In genomic region chr1:150808134-150808533, GRCh38 we compare ENCODE assay signal across 10 cellular contexts. TPM values are rescaled to one million over a fixed set of nuclear protein-coding genes. Genes with fewer than 3 reads are reported as not detected.
A peak's percentile ranks its signal among the peaks of the same experiment; 100 is the strongest.
DNase-seq lines count a peak whose midpoint lies in the region; ATAC-seq, FAIRE-seq and TF ChIP-seq lines count a peak whose summit lies in the region.
"Had no signal": no experiment of that assay in that cellular context is flagged by ENCODE, and none has a peak within 500 bp of the region (broad histone marks: within the 10 kb centered on the region; RNA-seq: fewer than 3 reads in every experiment).

Gene CTSK, minus strand, starts transcription at chr1:150808260. Its CDS starts 1,455 bp downstream, at chr1:150806805.

- H3K14ac ChIP-seq in H1 (ENCODE audit: insufficient read length) = no peak within 1 kb of the TSS

- H3K79me1 ChIP-seq in H1 (ENCODE audit: low read depth, low read length) = no peaks in the 10 kb centered on the region

- no peak within 1 kb of the TSS for H3K23ac ChIP-seq in H1 (ENCODE audit: insufficient read length)

- H3K27ac Mint-ChIP-seq in activated naive CD4-positive, alpha-beta T cell treated with anti-CD3 and anti-CD28 coated beads for 36 hours = no peak within 1 kb of the TSS
- H3K27ac Mint-ChIP-seq: activated CD8-positive, alpha-beta T cell treated with anti-CD3 and anti-CD28 coated beads for 36 hours had no signal

- H2AK5ac ChIP-seq in H1 (ENCODE audit: low read depth, low read length) = no peak within 1 kb of the TSS

- POLR2A ChIA-PET in H1 (lab: Charles Lee; ENCODE audit: partially characterized antibody) = interaction anchor here (0.6 to 2.6 kb wide), 8 partner anchors 9 to 264 kb away, joined by 3 to 8 read pairs (median 4); partner anchors contain the start of genes GOLPH3L and MCL1

- TF ChIP-seq CTCF in H1 (IDR thresholded peaks at IDR 0.05; ENCODE audit: control extremely low read depth in 1 of 3, insufficient read depth in 1 of 3, low read depth in 1 of 3, low read length in 3 of 3) = no peak
- TF ChIP-seq CTCF in upper lobe of right lung (IDR thresholded peaks at IDR 0.05) = no peak

- TF ChIP-seq RAD21 in H1 (IDR thresholded peaks at IDR 0.05 in 1 of 2, conservative IDR thresholded peaks at IDR 0.05 in 1 of 2; ENCODE audit: low read depth in 2 of 2, low read length in 2 of 2) = no peak

- H4K20me1 ChIP-seq in H1 (replicated peaks in 1 of 2; ENCODE audit: control insufficient read depth in 1 of 2, insufficient read depth in 2 of 2, low read length in 2 of 2) = no peaks in the 10 kb centered on the region

- H3K4me3 Mint-ChIP-seq in activated naive CD4-positive, alpha-beta T cell treated with anti-CD3 and anti-CD28 coated beads for 36 hours = peak within 1 kb of the TSS; percentile 3
- H3K4me3 Mint-ChIP-seq: activated CD8-positive, alpha-beta T cell treated with anti-CD3 and anti-CD28 coated beads for 36 hours had no signal

- WGBS in H1 (ENCODE audit: extremely low coverage in 1 of 2, insufficient coverage in 1 of 2, insufficient read length in 1 of 2, insufficient replicate concordance in 2 of 2, low coverage in 1 of 2, low lambda C conversion rate in 2 of 2, missing lambda C conversion rate in 1 of 2), 2 experiments = 83% methylated on average over 7 of the region's 7 CpGs; no CpG with 5 or more reads in 1 of the 2 experiments

- no peak for TF ChIP-seq POLR2A in H1 (IDR thresholded peaks at IDR 0.05; ENCODE audit: control extremely low read depth in 1 of 2, low read depth in 2 of 2, low read length in 2 of 2)

- H3K36me3 ChIP-seq in H1 (ENCODE audit: control insufficient read depth in 2 of 4, insufficient read depth in 4 of 4, low read length in 3 of 4) (peaks cover 7 to 21% (median 8%) of the 10 kb centered on the region in 4 experiments; a peak in 7 of 8 replicates), mucosa of rectum (ENCODE audit: control insufficient read depth in 2 of 2, insufficient read depth in 2 of 2, low read length in 2 of 2) (peaks cover 12% of the 10 kb centered on the region in 2 donors), upper lobe of right lung (peaks cover 36% of the 10 kb centered on the region)

- no peaks in the 10 kb centered on the region for H3K79me2 ChIP-seq in H1 (ENCODE audit: control insufficient read depth in 1 of 2, insufficient read depth in 2 of 2, low read length in 2 of 2)

- H3K56ac ChIP-seq in H1 (replicated peaks; ENCODE audit: insufficient read length, low read depth, low read length) = no peak within 1 kb of the TSS

- CTCF ChIA-PET in activated naive CD4-positive, alpha-beta T cell treated with anti-CD3 and anti-CD28 coated beads for 36 hours (lab: Charles Lee) = interaction anchor here (0.6 kb wide), 1 partner anchor 16 kb away, joined by 3 read pairs; no protein-coding TSS in a partner anchor
- CTCF ChIA-PET in H1 (lab: Charles Lee; ENCODE audit: partially characterized antibody) = interaction anchor here (1.0 to 3.0 kb wide), 7 partner anchors 9 to 271 kb away, joined by 3 to 9 read pairs (median 4); no protein-coding TSS in a partner anchor

- H3K27ac ChIP-seq in H1 (ENCODE audit: low read depth, low read length) (no peak within 1 kb of the TSS), mucosa of rectum (ENCODE audit: low read depth in 2 of 2, low read length in 2 of 2) (peak within 1 kb of the TSS; percentile 13 to 16), upper lobe of right lung (no peak within 1 kb of the TSS)

- DNase-seq in activated naive CD4-positive, alpha-beta T cell treated with anti-CD3 and anti-CD28 coated beads for 36 hours = no peak
- DNase-seq in activated naive CD4-positive, alpha-beta T cell (lab: John Stamatoyannopoulos, UW) = no peak
- DNase-seq in H1 (ENCODE audit: low read depth in 1 of 2, low spot score in 2 of 2) = no peak
- no peak for DNase-seq in upper lobe of right lung
- no peak for DNase-seq in medulla oblongata (ENCODE audit: extremely low spot score)
- DNase-seq in stimulated activated CD4-positive, alpha-beta T cell treated with anti-CD3 and anti-CD28 coated beads, Interleukin-4, amount 100 ng/mL, for 24 hours = no peak
- DNase-seq: activated CD8-positive, alpha-beta T cell treated with anti-CD3 and anti-CD28 coated beads for 36 hours; NCI-H2171 treated with DMSO at 0.1 percent for 48 hours had no signal

- no peaks in the 10 kb centered on the region for H3K27me3 Mint-ChIP-seq in activated naive CD4-positive, alpha-beta T cell treated with anti-CD3 and anti-CD28 coated beads for 36 hours (ENCODE audit: low read depth)
- H3K27me3 Mint-ChIP-seq: activated CD8-positive, alpha-beta T cell treated with anti-CD3 and anti-CD28 coated beads for 36 hours had no signal

- no peak within 1 kb of the TSS for H3K4me3 ChIP-seq in H1 (ENCODE audit: extremely low read depth in 1 of 4, insufficient read depth in 2 of 4, low read depth in 3 of 4, low read length in 4 of 4)
- H3K4me3 ChIP-seq in mucosa of rectum (ENCODE audit: low read length in 2 of 2) = peak within 1 kb of the TSS; percentile 37 to 53
- H3K4me3 ChIP-seq in upper lobe of right lung = peak within 1 kb of the TSS; percentile 39

- H4K91ac ChIP-seq in H1 (replicated peaks; ENCODE audit: insufficient read length, low read length) = no peak within 1 kb of the TSS

- TF ChIP-seq EP300 in H1 (IDR thresholded peaks at IDR 0.05; ENCODE audit: borderline replicate concordance in 1 of 2, low read depth in 2 of 2, low read length in 2 of 2) = no peak

- no peaks in the 10 kb centered on the region; a peak in 1 of 7 replicates for H3K27me3 ChIP-seq in H1 (replicated peaks in 1 of 4; ENCODE audit: control insufficient read depth in 3 of 4, extremely low read depth in 1 of 4, insufficient read depth in 3 of 4, low read length in 3 of 4)
- no peaks in the 10 kb centered on the region for H3K27me3 ChIP-seq in mucosa of rectum (ENCODE audit: control insufficient read depth in 2 of 2, insufficient read depth in 2 of 2, low read length in 2 of 2)
- H3K27me3 ChIP-seq in upper lobe of right lung = no peaks in the 10 kb centered on the region

- H3K4me1 ChIP-seq in H1 (replicated peaks in 1 of 4; ENCODE audit: control insufficient read depth in 3 of 4, insufficient read depth in 4 of 4, low read length in 3 of 4) (peaks cover 0 to 12% (median 6%) of the 10 kb centered on the region in 4 experiments; a peak in 4 of 7 replicates), mucosa of rectum (ENCODE audit: control insufficient read depth in 2 of 2, insufficient read depth in 2 of 2, low read length in 2 of 2) (peaks cover 4 to 27% of the 10 kb centered on the region in 2 donors), upper lobe of right lung (no peaks in the 10 kb centered on the region)

- no peak within 1 kb of the TSS for H2BK20ac ChIP-seq in H1 (ENCODE audit: low read length)

- H4K8ac ChIP-seq in H1 (ENCODE audit: extremely low read depth, insufficient read depth, low read length) = no peak within 1 kb of the TSS

- H3K4me1 Mint-ChIP-seq in activated naive CD4-positive, alpha-beta T cell treated with anti-CD3 and anti-CD28 coated beads for 36 hours (ENCODE audit: low read depth) = peaks cover 16% of the 10 kb centered on the region

- H3K23me2 ChIP-seq in H1 (ENCODE audit: low read depth, low read length) = peaks cover 2% of the 10 kb centered on the region; the same call in 1 of the 2 replicates

- H3K9me3 ChIP-seq in H1 (ENCODE audit: insufficient read depth in 2 of 2, low read depth in 1 of 2, low read length in 1 of 2) = no peaks in the 10 kb centered on the region
- H3K9me3 ChIP-seq in mucosa of rectum (ENCODE audit: control insufficient read depth in 2 of 2, low read length in 2 of 2) = no peaks in the 10 kb centered on the region
- H3K9me3 ChIP-seq in upper lobe of right lung = no peaks in the 10 kb centered on the region

- no peak within 1 kb of the TSS for H2BK15ac ChIP-seq in H1 (ENCODE audit: low read length)

- no peak within 1 kb of the TSS for H3K4ac ChIP-seq in H1 (replicated peaks; ENCODE audit: insufficient read length, low read depth, low read length)

- ATAC-seq in upper lobe of right lung = no peak
- no peak for ATAC-seq in GM19395 (IDR thresholded peaks at IDR 0.05; ENCODE audit: unreplicated experiment)
- ATAC-seq: activated CD8-positive, alpha-beta T cell treated with anti-CD3 and anti-CD28 coated beads for 36 hours had no signal

- no peak within 1 kb of the TSS for H2BK5ac ChIP-seq in H1 (ENCODE audit: low read depth, low read length)

- no peak for FAIRE-seq in H1 (lab: Jason Lieb, UNC)

- H2BK12ac ChIP-seq in H1 (ENCODE audit: low read depth, low read length) = no peak within 1 kb of the TSS; the same call in none of the 2 replicates

- no peak within 1 kb of the TSS for H3K18ac ChIP-seq in H1 (ENCODE audit: extremely low read depth, low read length)

- H3K9me3 Mint-ChIP-seq in activated naive CD4-positive, alpha-beta T cell treated with anti-CD3 and anti-CD28 coated beads for 36 hours = no peaks in the 10 kb centered on the region
- H3K9me3 Mint-ChIP-seq: activated CD8-positive, alpha-beta T cell treated with anti-CD3 and anti-CD28 coated beads for 36 hours had no signal

- no peaks in the 10 kb centered on the region for H3K36me3 Mint-ChIP-seq in activated naive CD4-positive, alpha-beta T cell treated with anti-CD3 and anti-CD28 coated beads for 36 hours (ENCODE audit: low read depth)

- intact Hi-C loops in activated naive CD4-positive, alpha-beta T cell treated with anti-CD3 and anti-CD28 coated beads for 36 hours (cut with micrococcal nuclease) = no loop called here
- intact Hi-C loops in upper lobe of right lung (cut with DNase I) = no loop called here

- H4K5ac ChIP-seq in H1 (ENCODE audit: insufficient read length, low read depth, low read length) = no peak within 1 kb of the TSS

- H3K9ac ChIP-seq in H1 (replicated peaks in 1 of 4; ENCODE audit: extremely low read depth in 1 of 4, low read depth in 3 of 4, low read length in 3 of 4) (no peak within 1 kb of the TSS), mucosa of rectum (ENCODE audit: low read depth in 1 of 2, low read length in 2 of 2) (peak within 1 kb of the TSS in 1 of 2 donors; percentile 30)

- no peak within 1 kb of the TSS for H2BK120ac ChIP-seq in H1 (replicated peaks; ENCODE audit: low read depth, low read length)

- H2AFZ ChIP-seq in H1 (ENCODE audit: low read length) = no peak within 1 kb of the TSS

- peak within 1 kb of the TSS; percentile 7 to 34; a peak in 1 of 4 replicates for H3K4me2 ChIP-seq in H1 (ENCODE audit: insufficient read depth in 1 of 2, low read depth in 2 of 2, low read length in 2 of 2)

TF ChIP-seq in H1, 55 proteins besides CTCF, POLR2A, EP300 and RAD21 (continues in another document):
- TF ChIP-seq ASH2L (IDR thresholded peaks at IDR 0.05; ENCODE audit: low read length) = no peak

RNA-seq across cellular contexts. Expression of gene CTSK, which starts in this region (rescaled TPM):
- under 1 TPM; 0.84 to 0.95 TPM for total RNA-seq in activated naive CD4-positive, alpha-beta T cell treated with anti-CD3 and anti-CD28 coated beads for 36 hours
- total RNA-seq in H1 (2021; fragmentation: NEBNext Ultra II Directional; extraction: Animal tissue kit (Norgen Biotek cat#: 25700)) = 2.7 and 2.8 TPM in 2 replicates
- polyA plus RNA-seq in H1 (2011; rRNA removed) = 2.0 and 4.2 TPM in 2 replicates
- polyA plus RNA-seq in H1 (2011; cell fraction: cytosol; rRNA removed) = 3.0 TPM
- 4.8 TPM for polyA plus RNA-seq in H1 (2011; cell fraction: nucleus; rRNA removed)
- polyA plus RNA-seq in H1 (2012, experiment 1 of 2) = 2.9 to 3.7 TPM (median 3.2 TPM) in 4 replicates
- polyA plus RNA-seq in H1 (2012, experiment 2 of 2) = 0.31 TPM
- polyA plus RNA-seq in H1 (2013, experiment 1 of 2) = 3.7 TPM
- polyA plus RNA-seq in H1 (2013, experiment 2 of 2) = 3.4 TPM
- 2.2 and 2.5 TPM in 2 replicates for polyA minus RNA-seq in H1 (2011; rRNA and poly(A)+ RNA removed)
- not detected for polyA minus RNA-seq in H1 (2011; cell fraction: cytosol; rRNA and poly(A)+ RNA removed)
- polyA minus RNA-seq in H1 (2011; cell fraction: nucleus; rRNA and poly(A)+ RNA removed) = 2.7 TPM
- total RNA-seq in upper lobe of right lung = 35.5 TPM

Comparison
In these comparisons a context has a peak if more than half of its experiments do, and no peak if none do; other contexts are left out.
1. H3K27ac ChIP-seq: peak in mucosa of rectum (2 of 2); none in H1 (single experiment) and upper lobe of right lung (single experiment).
2. H3K4me3 ChIP-seq: peak in mucosa of rectum (2 of 2) and upper lobe of right lung (single experiment); none in H1 (0 of 4).